1 cellular context compared by ENCODE assay signal in genomic region chr10:43292745-43293676, GRCh38.
TF ChIP-seq lines count a peak whose summit lies in the region.

No MANE protein-coding gene starts in this region.

TF ChIP-seq in GM23338, 12 proteins besides CTCF, POLR2A, EP300 and RAD21:
- TF ChIP-seq, protein P1, sequence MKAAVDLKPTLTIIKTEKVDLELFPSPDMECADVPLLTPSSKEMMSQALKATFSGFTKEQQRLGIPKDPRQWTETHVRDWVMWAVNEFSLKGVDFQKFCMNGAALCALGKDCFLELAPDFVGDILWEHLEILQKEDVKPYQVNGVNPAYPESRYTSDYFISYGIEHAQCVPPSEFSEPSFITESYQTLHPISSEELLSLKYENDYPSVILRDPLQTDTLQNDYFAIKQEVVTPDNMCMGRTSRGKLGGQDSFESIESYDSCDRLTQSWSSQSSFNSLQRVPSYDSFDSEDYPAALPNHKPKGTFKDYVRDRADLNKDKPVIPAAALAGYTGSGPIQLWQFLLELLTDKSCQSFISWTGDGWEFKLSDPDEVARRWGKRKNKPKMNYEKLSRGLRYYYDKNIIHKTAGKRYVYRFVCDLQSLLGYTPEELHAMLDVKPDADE (IDR thresholded peaks at IDR 0.05), result no peak
- TF ChIP-seq POLR2AphosphoS5 (IDR thresholded peaks at IDR 0.05; ENCODE audit: low read depth) (no peak), ZNF331 (CRISPR knock-in tag; IDR thresholded peaks at IDR 0.05; ENCODE audit: low read depth) (no peak), EZH2phosphoT487 (IDR thresholded peaks at IDR 0.05; ENCODE audit: unreplicated experiment) (no peak), EZH2 (IDR thresholded peaks at IDR 0.05; ENCODE audit: low read depth, unreplicated experiment) (no peak)
TF ChIP-seq in GM23338: peak in this region for 0.
